In genomic region chr17:3888343-3889171, GRCh38 we compare ENCODE assay signal across 9 cellular contexts. TPM values are rescaled to one million over a fixed set of nuclear protein-coding genes. Genes with fewer than 3 reads are reported as not detected.
DNase-seq lines count a peak whose midpoint lies in the region; ATAC-seq, FAIRE-seq and TF ChIP-seq lines count a peak whose summit lies in the region.
"Had no signal": no experiment of that assay in that cellular context is flagged by ENCODE, and none has a peak within 500 bp of the region (broad histone marks: within the 10 kb centered on the region; RNA-seq: fewer than 3 reads in every experiment).

No MANE protein-coding gene starts in this region.

- peaks cover 0 to 13% (median 9%) of the 10 kb centered on the region in 11 experiments; a peak in 7 of 22 replicates for H3K27me3 ChIP-seq in BLaER1 treated with 17β-estradiol and CSF1 and Interleukin-3, amounts not matched to agents 10 nM and 100 nM
- H3K27me3 ChIP-seq in bronchial epithelial cell (ENCODE audit: control insufficient read depth, insufficient read depth, low read length), result no peaks in the 10 kb centered on the region

- peak overlapping the region in 9 of 11 experiments; percentile 67 to 90 (median 80); a peak in 18 of 22 replicates for H3K27ac ChIP-seq in BLaER1 treated with 17β-estradiol and CSF1 and Interleukin-3, amounts not matched to agents 10 nM and 100 nM
- H3K27ac ChIP-seq in urinary bladder (ENCODE audit: low read depth), result peak overlapping the region; percentile 92

- DNase-seq in NCI-H1436 treated with DMSO at 0.1 percent for 48 hours (lab: John Stamatoyannopoulos, UW) (peak; percentile 21), bronchial epithelial cell (ENCODE audit: low read depth) (peak; percentile 83), left kidney (ENCODE audit: low read depth, low spot score) (peak; percentile 96), GM20000 (ENCODE audit: low spot score) (no peak)
- DNase-seq: activated naive CD8-positive, alpha-beta T cell treated with anti-CD3 and anti-CD28 coated beads, Interleukin-2, amount 10 ng/mL, durations not matched to agents 7 days and 5 days had no signal

- H3K4me2 ChIP-seq in BLaER1 treated with 17β-estradiol and CSF1 and Interleukin-3, amounts not matched to agents 10 nM and 100 nM, result peak overlapping the region; percentile 91 to 100 (median 99)

- H3K4me1 ChIP-seq in BLaER1 treated with 17β-estradiol and CSF1 and Interleukin-3, amounts not matched to agents 10 nM and 100 nM, result peaks cover 73 to 92% (median 80%) of the 10 kb centered on the region in 10 experiments
- no peaks in the 10 kb centered on the region for H3K4me1 ChIP-seq in urinary bladder (ENCODE audit: insufficient read depth)

- no peak overlapping the region for H3K4me3 ChIP-seq in BLaER1 treated with 17β-estradiol and CSF1 and Interleukin-3, amounts not matched to agents 10 nM and 100 nM
- H3K4me3 ChIP-seq in bronchial epithelial cell (ENCODE audit: low read depth, low read length), result no peak overlapping the region
- no peak overlapping the region for H3K4me3 ChIP-seq in urinary bladder (ENCODE audit: low read depth, low read length)

- H3K36me3 ChIP-seq in BLaER1 treated with 17β-estradiol and CSF1 and Interleukin-3, amounts not matched to agents 10 nM and 100 nM, result peaks cover 0 to 20% (median 6%) of the 10 kb centered on the region in 11 experiments; a peak in 10 of 22 replicates
- H3K36me3 ChIP-seq in bronchial epithelial cell (ENCODE audit: control insufficient read depth, insufficient read depth, low read length) (peaks cover 15% of the 10 kb centered on the region), urinary bladder (ENCODE audit: insufficient read depth) (peaks cover 2% of the 10 kb centered on the region)

- ATAC-seq in HG02870 (IDR thresholded peaks at IDR 0.05; ENCODE audit: unreplicated experiment) (no peak), GM21447 (IDR thresholded peaks at IDR 0.05; ENCODE audit: unreplicated experiment) (no peak)

- 29% methylated on average over 50 of the region's 50 CpGs for WGBS in urinary bladder

- no peak for TF ChIP-seq CTCF in bronchial epithelial cell (IDR thresholded peaks at IDR 0.05; ENCODE audit: insufficient read depth, low read length, severe bottlenecking)
- TF ChIP-seq CTCF in GM20000 (IDR thresholded peaks at IDR 0.05; ENCODE audit: extremely low read depth, missing control alignments), result no peak

- FAIRE-seq in bronchial epithelial cell (lab: Jason Lieb, UNC), result no peak

- peak overlapping the region in 9 of 11 experiments; percentile 38 to 71 (median 63); a peak in 17 of 22 replicates for H3K9ac ChIP-seq in BLaER1 treated with 17β-estradiol and CSF1 and Interleukin-3, amounts not matched to agents 10 nM and 100 nM

- peaks cover 0 to 27% (median 9%) of the 10 kb centered on the region in 11 experiments; a peak in 12 of 22 replicates for H4K20me1 ChIP-seq in BLaER1 treated with 17β-estradiol and CSF1 and Interleukin-3, amounts not matched to agents 10 nM and 100 nM

- H3K9me3 ChIP-seq in BLaER1 treated with 17β-estradiol and CSF1 and Interleukin-3, amounts not matched to agents 10 nM and 100 nM (replicated peaks in 1 of 11), result no peaks in the 10 kb centered on the region

RNA-seq across cellular contexts. Expression of gene CAMKK1, which starts 4.3 kb away (rescaled TPM):
- total RNA-seq in bronchial epithelial cell (2.7 and 3.4 TPM in 2 replicates), urinary bladder (5.8 TPM)
- polyA plus RNA-seq in urinary bladder, result 13.6 TPM

RNA-seq across cellular contexts. Expression of gene P2RX1, which starts 27.7 kb away (rescaled TPM):
- total RNA-seq in bronchial epithelial cell (not detected in 2 replicates), urinary bladder (19.6 TPM)
- polyA plus RNA-seq in urinary bladder, result 126 TPM

RNA-seq across cellular contexts. Expression of gene NCBP3, which starts 42.5 kb away (rescaled TPM):
- total RNA-seq in bronchial epithelial cell, result 8.2 and 13.7 TPM in 2 replicates
- total RNA-seq in urinary bladder, result 42.0 TPM
- polyA plus RNA-seq in urinary bladder, result 21.2 TPM

Comparison
In these comparisons a context has a peak if more than half of its experiments do, and no peak if none do; other contexts are left out.
1. RNA of gene P2RX1, which starts 27.7 kb away (total RNA-seq): 19.6 TPM in urinary bladder (single experiment); not detected in bronchial epithelial cell; every median in the first group is over 10 times any median in the second.